Comparison of ENCODE assay signal across 2 cellular contexts in the genomic region with DNA sequence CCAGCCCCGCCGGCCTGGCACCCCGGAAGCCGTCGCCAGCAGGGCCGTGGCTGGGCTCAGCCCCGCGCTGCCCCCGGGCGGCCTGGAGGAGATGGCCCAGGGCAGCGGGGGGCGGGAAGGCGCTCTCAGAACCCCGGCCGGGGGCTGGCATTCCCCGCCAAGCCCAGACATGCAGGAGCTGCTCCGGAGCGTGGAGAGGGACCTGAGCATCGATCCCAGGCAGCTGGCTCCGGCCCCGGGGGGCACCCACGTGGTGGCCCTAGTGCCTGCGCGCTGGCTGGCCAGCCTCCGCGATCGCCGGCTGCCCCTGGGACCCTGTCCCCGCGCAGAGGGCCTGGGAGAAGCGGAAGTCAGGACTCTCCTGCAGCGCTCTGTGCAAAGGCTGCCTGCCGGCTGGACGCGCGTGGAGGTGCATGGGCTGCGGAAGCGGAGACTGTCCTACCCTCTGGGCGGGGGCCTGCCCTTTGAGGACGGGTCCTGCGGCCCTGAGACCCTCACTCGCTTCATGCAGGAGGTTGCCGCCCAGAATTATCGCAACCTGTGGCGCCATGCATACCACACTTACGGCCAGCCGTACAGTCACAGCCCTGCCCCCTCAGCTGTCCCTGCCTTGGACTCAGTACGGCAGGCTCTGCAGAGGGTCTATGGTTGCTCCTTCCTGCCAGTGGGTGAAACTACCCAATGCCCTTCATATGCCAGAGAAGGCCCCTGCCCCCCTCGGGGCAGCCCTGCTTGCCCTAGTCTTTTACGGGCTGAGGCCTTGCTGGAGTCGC.
A peak's percentile ranks its signal among the peaks of the same experiment; 100 is the strongest.
TF ChIP-seq lines count a peak whose summit lies in the region.

No MANE protein-coding gene starts in this region.

TF ChIP-seq in HEK293T, 16 proteins besides CTCF, POLR2A, EP300 and RAD21:
- TF ChIP-seq, protein P1, sequence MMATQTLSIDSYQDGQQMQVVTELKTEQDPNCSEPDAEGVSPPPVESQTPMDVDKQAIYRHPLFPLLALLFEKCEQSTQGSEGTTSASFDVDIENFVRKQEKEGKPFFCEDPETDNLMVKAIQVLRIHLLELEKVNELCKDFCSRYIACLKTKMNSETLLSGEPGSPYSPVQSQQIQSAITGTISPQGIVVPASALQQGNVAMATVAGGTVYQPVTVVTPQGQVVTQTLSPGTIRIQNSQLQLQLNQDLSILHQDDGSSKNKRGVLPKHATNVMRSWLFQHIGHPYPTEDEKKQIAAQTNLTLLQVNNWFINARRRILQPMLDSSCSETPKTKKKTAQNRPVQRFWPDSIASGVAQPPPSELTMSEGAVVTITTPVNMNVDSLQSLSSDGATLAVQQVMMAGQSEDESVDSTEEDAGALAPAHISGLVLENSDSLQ (IDR thresholded peaks at IDR 0.05), result no peak
- no peak for TF ChIP-seq SP1 (IDR thresholded peaks at IDR 0.05)
- no peak for TF ChIP-seq ELF4 (IDR thresholded peaks at IDR 0.05)
TF ChIP-seq in HEK293T: peak in this region for 0.

TF ChIP-seq in H1, 55 proteins besides CTCF, POLR2A, EP300 and RAD21:
- no peak for TF ChIP-seq CREB1 (IDR thresholded peaks at IDR 0.05)
- TF ChIP-seq TCF12 (IDR thresholded peaks at IDR 0.05; ENCODE audit: low read depth, low read length), result no peak
- no peak for TF ChIP-seq NANOG (IDR thresholded peaks at IDR 0.05; ENCODE audit: insufficient read depth, low read depth, low read length, poor library complexity, severe bottlenecking)
- no peak for TF ChIP-seq POLR2AphosphoS5 (IDR thresholded peaks at IDR 0.05; ENCODE audit: low read depth, low read length)
- TF ChIP-seq SUZ12 (IDR thresholded peaks at IDR 0.05; ENCODE audit: low read length), result no peak
- TF ChIP-seq CHD2 (IDR thresholded peaks at IDR 0.05; ENCODE audit: low read length), result no peak
- TF ChIP-seq, protein P2, sequence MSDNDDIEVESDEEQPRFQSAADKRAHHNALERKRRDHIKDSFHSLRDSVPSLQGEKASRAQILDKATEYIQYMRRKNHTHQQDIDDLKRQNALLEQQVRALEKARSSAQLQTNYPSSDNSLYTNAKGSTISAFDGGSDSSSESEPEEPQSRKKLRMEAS (IDR thresholded peaks at IDR 0.05), result peak; percentile 76
- TF ChIP-seq RBBP5 (IDR thresholded peaks at IDR 0.05; ENCODE audit: borderline replicate concordance, low read depth, low read length), result no peak
- no peak for TF ChIP-seq SP1 (IDR thresholded peaks at IDR 0.05; ENCODE audit: low read depth, low read length)
- TF ChIP-seq ASH2L (IDR thresholded peaks at IDR 0.05; ENCODE audit: low read length), result no peak
- 0 out of 2 replicates have a peak, but pooled peaks have one; percentile 32 for TF ChIP-seq PHF8 (conservative IDR thresholded peaks at IDR 0.05; ENCODE audit: low read depth, low read length)
- no peak for TF ChIP-seq EGR1 (IDR thresholded peaks at IDR 0.05; ENCODE audit: borderline replicate concordance, low read depth, low read length)
- TF ChIP-seq GTF2F1 (IDR thresholded peaks at IDR 0.05; ENCODE audit: borderline replicate concordance, low read depth, low read length), result no peak
- TF ChIP-seq HDAC2 (IDR thresholded peaks at IDR 0.05; ENCODE audit: borderline replicate concordance in 1 of 2, low read depth in 2 of 2, low read length in 2 of 2), result no peak
- TF ChIP-seq BRCA1 (IDR thresholded peaks at IDR 0.05; ENCODE audit: low read depth, low read length), result no peak
- TF ChIP-seq SP4 (IDR thresholded peaks at IDR 0.05; ENCODE audit: low read length), result no peak
- no peak for TF ChIP-seq MAFK (IDR thresholded peaks at IDR 0.05; ENCODE audit: low read depth, low read length)
- TF ChIP-seq, protein P3, sequence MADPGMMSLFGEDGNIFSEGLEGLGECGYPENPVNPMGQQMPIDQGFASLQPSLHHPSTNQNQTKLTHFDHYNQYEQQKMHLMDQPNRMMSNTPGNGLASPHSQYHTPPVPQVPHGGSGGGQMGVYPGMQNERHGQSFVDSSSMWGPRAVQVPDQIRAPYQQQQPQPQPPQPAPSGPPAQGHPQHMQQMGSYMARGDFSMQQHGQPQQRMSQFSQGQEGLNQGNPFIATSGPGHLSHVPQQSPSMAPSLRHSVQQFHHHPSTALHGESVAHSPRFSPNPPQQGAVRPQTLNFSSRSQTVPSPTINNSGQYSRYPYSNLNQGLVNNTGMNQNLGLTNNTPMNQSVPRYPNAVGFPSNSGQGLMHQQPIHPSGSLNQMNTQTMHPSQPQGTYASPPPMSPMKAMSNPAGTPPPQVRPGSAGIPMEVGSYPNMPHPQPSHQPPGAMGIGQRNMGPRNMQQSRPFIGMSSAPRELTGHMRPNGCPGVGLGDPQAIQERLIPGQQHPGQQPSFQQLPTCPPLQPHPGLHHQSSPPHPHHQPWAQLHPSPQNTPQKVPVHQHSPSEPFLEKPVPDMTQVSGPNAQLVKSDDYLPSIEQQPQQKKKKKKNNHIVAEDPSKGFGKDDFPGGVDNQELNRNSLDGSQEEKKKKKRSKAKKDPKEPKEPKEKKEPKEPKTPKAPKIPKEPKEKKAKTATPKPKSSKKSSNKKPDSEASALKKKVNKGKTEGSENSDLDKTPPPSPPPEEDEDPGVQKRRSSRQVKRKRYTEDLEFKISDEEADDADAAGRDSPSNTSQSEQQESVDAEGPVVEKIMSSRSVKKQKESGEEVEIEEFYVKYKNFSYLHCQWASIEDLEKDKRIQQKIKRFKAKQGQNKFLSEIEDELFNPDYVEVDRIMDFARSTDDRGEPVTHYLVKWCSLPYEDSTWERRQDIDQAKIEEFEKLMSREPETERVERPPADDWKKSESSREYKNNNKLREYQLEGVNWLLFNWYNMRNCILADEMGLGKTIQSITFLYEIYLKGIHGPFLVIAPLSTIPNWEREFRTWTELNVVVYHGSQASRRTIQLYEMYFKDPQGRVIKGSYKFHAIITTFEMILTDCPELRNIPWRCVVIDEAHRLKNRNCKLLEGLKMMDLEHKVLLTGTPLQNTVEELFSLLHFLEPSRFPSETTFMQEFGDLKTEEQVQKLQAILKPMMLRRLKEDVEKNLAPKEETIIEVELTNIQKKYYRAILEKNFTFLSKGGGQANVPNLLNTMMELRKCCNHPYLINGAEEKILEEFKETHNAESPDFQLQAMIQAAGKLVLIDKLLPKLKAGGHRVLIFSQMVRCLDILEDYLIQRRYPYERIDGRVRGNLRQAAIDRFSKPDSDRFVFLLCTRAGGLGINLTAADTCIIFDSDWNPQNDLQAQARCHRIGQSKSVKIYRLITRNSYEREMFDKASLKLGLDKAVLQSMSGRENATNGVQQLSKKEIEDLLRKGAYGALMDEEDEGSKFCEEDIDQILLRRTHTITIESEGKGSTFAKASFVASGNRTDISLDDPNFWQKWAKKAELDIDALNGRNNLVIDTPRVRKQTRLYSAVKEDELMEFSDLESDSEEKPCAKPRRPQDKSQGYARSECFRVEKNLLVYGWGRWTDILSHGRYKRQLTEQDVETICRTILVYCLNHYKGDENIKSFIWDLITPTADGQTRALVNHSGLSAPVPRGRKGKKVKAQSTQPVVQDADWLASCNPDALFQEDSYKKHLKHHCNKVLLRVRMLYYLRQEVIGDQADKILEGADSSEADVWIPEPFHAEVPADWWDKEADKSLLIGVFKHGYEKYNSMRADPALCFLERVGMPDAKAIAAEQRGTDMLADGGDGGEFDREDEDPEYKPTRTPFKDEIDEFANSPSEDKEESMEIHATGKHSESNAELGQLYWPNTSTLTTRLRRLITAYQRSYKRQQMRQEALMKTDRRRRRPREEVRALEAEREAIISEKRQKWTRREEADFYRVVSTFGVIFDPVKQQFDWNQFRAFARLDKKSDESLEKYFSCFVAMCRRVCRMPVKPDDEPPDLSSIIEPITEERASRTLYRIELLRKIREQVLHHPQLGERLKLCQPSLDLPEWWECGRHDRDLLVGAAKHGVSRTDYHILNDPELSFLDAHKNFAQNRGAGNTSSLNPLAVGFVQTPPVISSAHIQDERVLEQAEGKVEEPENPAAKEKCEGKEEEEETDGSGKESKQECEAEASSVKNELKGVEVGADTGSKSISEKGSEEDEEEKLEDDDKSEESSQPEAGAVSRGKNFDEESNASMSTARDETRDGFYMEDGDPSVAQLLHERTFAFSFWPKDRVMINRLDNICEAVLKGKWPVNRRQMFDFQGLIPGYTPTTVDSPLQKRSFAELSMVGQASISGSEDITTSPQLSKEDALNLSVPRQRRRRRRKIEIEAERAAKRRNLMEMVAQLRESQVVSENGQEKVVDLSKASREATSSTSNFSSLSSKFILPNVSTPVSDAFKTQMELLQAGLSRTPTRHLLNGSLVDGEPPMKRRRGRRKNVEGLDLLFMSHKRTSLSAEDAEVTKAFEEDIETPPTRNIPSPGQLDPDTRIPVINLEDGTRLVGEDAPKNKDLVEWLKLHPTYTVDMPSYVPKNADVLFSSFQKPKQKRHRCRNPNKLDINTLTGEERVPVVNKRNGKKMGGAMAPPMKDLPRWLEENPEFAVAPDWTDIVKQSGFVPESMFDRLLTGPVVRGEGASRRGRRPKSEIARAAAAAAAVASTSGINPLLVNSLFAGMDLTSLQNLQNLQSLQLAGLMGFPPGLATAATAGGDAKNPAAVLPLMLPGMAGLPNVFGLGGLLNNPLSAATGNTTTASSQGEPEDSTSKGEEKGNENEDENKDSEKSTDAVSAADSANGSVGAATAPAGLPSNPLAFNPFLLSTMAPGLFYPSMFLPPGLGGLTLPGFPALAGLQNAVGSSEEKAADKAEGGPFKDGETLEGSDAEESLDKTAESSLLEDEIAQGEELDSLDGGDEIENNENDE (IDR thresholded peaks at IDR 0.05; ENCODE audit: insufficient replicate concordance, low read length), result no peak
